Comparison of ENCODE assay signal across 10 cellular contexts in genomic region chr6:27651371-27651732, GRCh38.
DNase-seq lines count a peak whose midpoint lies in the region; ATAC-seq, FAIRE-seq and TF ChIP-seq lines count a peak whose summit lies in the region.
"Had no signal": no experiment of that assay in that cellular context is flagged by ENCODE, and none has a peak within 500 bp of the region (broad histone marks: within the 10 kb centered on the region; RNA-seq: fewer than 3 reads in every experiment).

No MANE protein-coding gene starts in this region.

- H3K27me3 ChIP-seq in H7 (ENCODE audit: control insufficient read depth, insufficient read depth, low read length) (no peaks in the 10 kb centered on the region), iPS-18a (ENCODE audit: control insufficient read depth, insufficient read depth, low read length) (no peaks in the 10 kb centered on the region)

- ATAC-seq in A549 (peak; percentile 90), GM18520 (IDR thresholded peaks at IDR 0.05; ENCODE audit: unreplicated experiment) (no peak), HG03045 (IDR thresholded peaks at IDR 0.05; ENCODE audit: unreplicated experiment) (no peak)
- ATAC-seq: activated CD8-positive, alpha-beta T cell treated with anti-CD3 and anti-CD28 coated beads, Interleukin-2, amount 10 ng/mL, durations not matched to agents 7 days and 5 days had no signal

- CTCF ChIA-PET in A549 (lab: Yijun Ruan, JAX) = interaction anchor here (1.0 to 1.7 kb wide), 3 partner anchors 21 to 42 kb away, joined by 3 to 6 read pairs (median 4); no protein-coding TSS in a partner anchor

- peaks cover 0 to 9% (median 0%) of the 10 kb centered on the region in 6 donors for H3K9me3 Mint-ChIP-seq in immature natural killer cell

- H3K27ac ChIP-seq in A549 (peak overlapping the region in 1 of 2 experiments; percentile 60; a peak in 2 of 6 replicates), iPS-18a (ENCODE audit: low read length) (no peak overlapping the region)

- TF ChIP-seq EP300 in A549 (IDR thresholded peaks at IDR 0.05) = no peak

- no peaks in the 10 kb centered on the region for H3K36me3 Mint-ChIP-seq in immature natural killer cell

- no peaks in the 10 kb centered on the region for H3K4me1 ChIP-seq in A549
- no peaks in the 10 kb centered on the region for H3K4me1 ChIP-seq in iPS-18a (ENCODE audit: control insufficient read depth, low read depth, low read length)

- H3K9ac ChIP-seq in iPS-18a (ENCODE audit: low read length) = peak overlapping the region; percentile 32

- TF ChIP-seq RAD21 in A549 (conservative IDR thresholded peaks at IDR 0.05 in 1 of 2, IDR thresholded peaks at IDR 0.05 in 1 of 2) = no peak

- FAIRE-seq in A549 (lab: Jason Lieb, UNC) = no peak

- no peaks in the 10 kb centered on the region for H3K9me3 ChIP-seq in A549
- H3K9me3 ChIP-seq in iPS-18a (ENCODE audit: control insufficient read depth, low read depth, low read length) = no peaks in the 10 kb centered on the region

- POLR2A ChIA-PET in A549 (lab: Yijun Ruan, JAX) = no interaction called here

- TF ChIP-seq CTCF in A549 (IDR thresholded peaks at IDR 0.05) = no peak

- TF ChIP-seq POLR2A in A549 (IDR thresholded peaks at IDR 0.05; ENCODE audit: low read length) = no peak

- H3K4me2 ChIP-seq in A549 = peak overlapping the region; percentile 89

- H3K36me3 ChIP-seq in H7 (replicated peaks; ENCODE audit: control insufficient read depth, insufficient read depth, low read length) = no peaks in the 10 kb centered on the region
- no peaks in the 10 kb centered on the region for H3K36me3 ChIP-seq in iPS-18a (ENCODE audit: control insufficient read depth, low read depth, low read length)

- peaks cover 5 to 22% (median 18%) of the 10 kb centered on the region in 3 donors for H3K27me3 Mint-ChIP-seq in immature natural killer cell (ENCODE audit: low read depth in 3 of 3)

- no peak overlapping the region for H3K27ac Mint-ChIP-seq in immature natural killer cell
- H3K27ac Mint-ChIP-seq: activated CD8-positive, alpha-beta T cell treated with anti-CD3 and anti-CD28 coated beads, Interleukin-2, amount 10 ng/mL, durations not matched to agents 7 days and 5 days had no signal

- no peaks in the 10 kb centered on the region for H3K4me1 Mint-ChIP-seq in immature natural killer cell
- H3K4me1 Mint-ChIP-seq: naive B cell had no signal

- H3K4me3 Mint-ChIP-seq in immature natural killer cell = no peak overlapping the region
- H3K4me3 Mint-ChIP-seq: activated CD8-positive, alpha-beta T cell treated with anti-CD3 and anti-CD28 coated beads, Interleukin-2, amount 10 ng/mL, durations not matched to agents 7 days and 5 days had no signal

- peak overlapping the region; percentile 53 for H3K4me3 ChIP-seq in A549
- peak overlapping the region; percentile 54 for H3K4me3 ChIP-seq in H7 (ENCODE audit: insufficient read depth, low read depth, low read length)
- peak overlapping the region; percentile 87 for H3K4me3 ChIP-seq in iPS-18a (ENCODE audit: low read length)

- peak in 1 of 2 experiments; percentile 80 for DNase-seq in A549 (ENCODE audit: low read depth in 1 of 2, low spot score in 1 of 2)
- DNase-seq in H7 = peak; percentile 68
- peak; percentile 86 for DNase-seq in SK-MEL-5 (ENCODE audit: low read depth, low spot score)
- no peak for DNase-seq in immature natural killer cell
- DNase-seq in NCI-H510A (lab: John Stamatoyannopoulos, UW) = no peak
- DNase-seq: naive B cell had no signal

- WGBS in A549 (ENCODE audit: missing lambda C conversion rate) = 12% methylated on average over 7 of the region's 7 CpGs

- in situ Hi-C loops in SK-MEL-5 (cut with HindIII; ENCODE audit: low pct_unique_long_range_greater_than_20kb, low sequenced_read_pairs) = no loop called here

TF ChIP-seq in A549, 52 proteins besides CTCF, POLR2A, EP300 and RAD21:
- no peak for TF ChIP-seq NFE2L2 (conservative IDR thresholded peaks at IDR 0.05; ENCODE audit: low read length)
- TF ChIP-seq E2F6 (IDR thresholded peaks at IDR 0.05; ENCODE audit: borderline replicate concordance, low read depth) = no peak
- no peak for TF ChIP-seq KDM5A (IDR thresholded peaks at IDR 0.05)
- no peak for TF ChIP-seq SMC3 (IDR thresholded peaks at IDR 0.05)
- no peak for TF ChIP-seq RCOR1 (IDR thresholded peaks at IDR 0.05; ENCODE audit: low read depth, low read length)
- no peak for TF ChIP-seq ESRRA (IDR thresholded peaks at IDR 0.05; ENCODE audit: borderline replicate concordance, low read length)
- no peak for TF ChIP-seq HDAC2 (IDR thresholded peaks at IDR 0.05)
- no peak for TF ChIP-seq RNF2 (IDR thresholded peaks at IDR 0.05; ENCODE audit: borderline replicate concordance, low read depth)
- TF ChIP-seq TP53 (CRISPR knock-in tag; IDR thresholded peaks at IDR 0.05) = no peak
- no peak for TF ChIP-seq CHD4 (IDR thresholded peaks at IDR 0.05; ENCODE audit: borderline replicate concordance)
- no peak for TF ChIP-seq KDM1A (IDR thresholded peaks at IDR 0.05; ENCODE audit: low read depth)
- no peak for TF ChIP-seq ATOH8 (CRISPR knock-in tag; IDR thresholded peaks at IDR 0.05; ENCODE audit: low read depth)
- no peak for TF ChIP-seq MAZ (IDR thresholded peaks at IDR 0.05; ENCODE audit: borderline replicate concordance, low read depth, low read length)
- TF ChIP-seq FOSL2 (IDR thresholded peaks at IDR 0.05) = no peak
- no peak for TF ChIP-seq FOSL2 (CRISPR knock-in tag; IDR thresholded peaks at IDR 0.05)
- TF ChIP-seq HES2 (IDR thresholded peaks at IDR 0.05) = no peak
- no peak for TF ChIP-seq BHLHE40 (IDR thresholded peaks at IDR 0.05; ENCODE audit: low read depth, low read length)
- no peak for TF ChIP-seq ELK1 (IDR thresholded peaks at IDR 0.05; ENCODE audit: low read depth, low read length)
- TF ChIP-seq ZNF302 (CRISPR knock-in tag; IDR thresholded peaks at IDR 0.05) = no peak
- TF ChIP-seq REST (IDR thresholded peaks at IDR 0.05) = no peak
TF ChIP-seq in A549: peak in this region for 0.

Comparison
In these comparisons a context has a peak if more than half of its experiments do, and no peak if none do; other contexts are left out.
1. ATAC-seq: peak in A549 (2 of 2); none in GM18520 (single experiment) and HG03045 (single experiment).
2. DNase-seq: peak in H7 (single experiment) and SK-MEL-5 (single experiment); none in immature natural killer cell (0 of 3) and NCI-H510A (single experiment).
3. Peak in every context shown above with its lines, with median percentiles within 50 percentile points of each other: H3K4me3 ChIP-seq.